9 cellular contexts compared by ENCODE assay signal in genomic region chr2:239275871-239276812, GRCh38.
A peak's percentile ranks its signal among the peaks of the same experiment; 100 is the strongest.
DNase-seq lines count a peak whose midpoint lies in the region; ATAC-seq lines count a peak whose summit lies in the region.
"Had no signal": no experiment of that assay in that cellular context is flagged by ENCODE, and none has a peak within 500 bp of the region (broad histone marks: within the 10 kb centered on the region; RNA-seq: fewer than 3 reads in every experiment).

No MANE protein-coding gene starts in this region.

- H3K4me1 Mint-ChIP-seq in effector memory CD8-positive, alpha-beta T cell (ENCODE audit: low read depth in 2 of 2) = peaks cover 41 to 47% of the 10 kb centered on the region in 2 donors
- peaks cover 41 to 74% (median 66%) of the 10 kb centered on the region in 4 donors for H3K4me1 Mint-ChIP-seq in naive thymus-derived CD8-positive, alpha-beta T cell

- peak; percentile 91 for DNase-seq in AG20443 (ENCODE audit: low spot score)
- peak; percentile 90 for DNase-seq in M059J (ENCODE audit: low read depth)
- no peak for DNase-seq in effector memory CD8-positive, alpha-beta T cell
- no peak for DNase-seq in naive thymus-derived CD8-positive, alpha-beta T cell
- no peak for DNase-seq in stimulated activated naive CD4-positive, alpha-beta T cell treated with Interleukin-2 at 50 U/mL for 16 hours (lab: John Stamatoyannopoulos, UW)
- DNase-seq in stimulated activated naive CD4-positive, alpha-beta T cell (lab: John Stamatoyannopoulos, UW) = no peak
- no peak for DNase-seq in activated effector memory CD4-positive, alpha-beta T cell treated with Interleukin-2 at 50 U/mL for 16 hours

- H3K36me3 Mint-ChIP-seq in effector memory CD8-positive, alpha-beta T cell (ENCODE audit: insufficient read depth) = peaks cover 4% of the 10 kb centered on the region
- H3K36me3 Mint-ChIP-seq in naive thymus-derived CD8-positive, alpha-beta T cell = peaks cover 0 to 4% (median 0%) of the 10 kb centered on the region in 3 donors
- H3K36me3 Mint-ChIP-seq: memory B cell had no signal

- ATAC-seq in effector memory CD8-positive, alpha-beta T cell (replicated peaks) = no peak
- ATAC-seq in naive thymus-derived CD8-positive, alpha-beta T cell = no peak
- ATAC-seq in GM21825 (IDR thresholded peaks at IDR 0.05; ENCODE audit: unreplicated experiment) = no peak

- H3K4me3 Mint-ChIP-seq in effector memory CD8-positive, alpha-beta T cell = peak overlapping the region; percentile 88 to 92
- peak overlapping the region in 3 of 10 donors; percentile 69 to 85 (median 72) for H3K4me3 Mint-ChIP-seq in naive thymus-derived CD8-positive, alpha-beta T cell

- peak overlapping the region; percentile 97 to 99 for H3K27ac Mint-ChIP-seq in effector memory CD8-positive, alpha-beta T cell
- peak overlapping the region in 6 of 10 donors; percentile 39 to 95 (median 86) for H3K27ac Mint-ChIP-seq in naive thymus-derived CD8-positive, alpha-beta T cell

- H3K27me3 Mint-ChIP-seq in effector memory CD8-positive, alpha-beta T cell = no peaks in the 10 kb centered on the region
- H3K27me3 Mint-ChIP-seq in naive thymus-derived CD8-positive, alpha-beta T cell = no peaks in the 10 kb centered on the region

- POLR2A ChIA-PET in naive thymus-derived CD8-positive, alpha-beta T cell (lab: Charles Lee) = interaction anchor here (0.8 to 2.7 kb wide), 7 partner anchors 8 to 125 kb away, joined by 3 to 9 read pairs (median 3); partner anchors contain the start of gene HDAC4

- H3K9me3 Mint-ChIP-seq in effector memory CD8-positive, alpha-beta T cell = no peaks in the 10 kb centered on the region
- no peaks in the 10 kb centered on the region for H3K9me3 Mint-ChIP-seq in naive thymus-derived CD8-positive, alpha-beta T cell
- H3K9me3 Mint-ChIP-seq: memory B cell had no signal

Comparison
In these comparisons a context has a peak if more than half of its experiments do, and no peak if none do; other contexts are left out.
1. DNase-seq: peak in AG20443 (single experiment) and M059J (single experiment); none in effector memory CD8-positive, alpha-beta T cell (0 of 3), naive thymus-derived CD8-positive, alpha-beta T cell (0 of 10), stimulated activated naive CD4-positive, alpha-beta T cell treated with Interleukin-2 at 50 U/mL for 16 hours (single experiment), stimulated activated naive CD4-positive, alpha-beta T cell (0 of 6) and activated effector memory CD4-positive, alpha-beta T cell treated with Interleukin-2 at 50 U/mL for 16 hours (single experiment).